In genomic region chr6:35935469-35935868, GRCh38 we compare ENCODE assay signal across 29 cellular contexts.
"Had no signal": no experiment of that assay in that cellular context is flagged by ENCODE, and none has a peak within 500 bp of the region (broad histone marks: within the 10 kb centered on the region; RNA-seq: fewer than 3 reads in every experiment).

No MANE protein-coding gene starts in this region.

- H3K4me1 ChIP-seq: colonic mucosa, esophagus muscularis mucosa, esophagus squamous epithelium, foreskin keratinocyte, gastrocnemius medialis, gastroesophageal sphincter, heart left ventricle, heart right ventricle had no signal

- H3K27ac Mint-ChIP-seq: dendritic cell treated with granulocyte-macrophage colony-stimulating factor and Interleukin-4, amounts not matched to agents 40 ng/mL and 50 ng/mL, for 4 days; effector memory CD8-positive, alpha-beta T cell; endodermal cell had no signal

- DNase-seq: colonic mucosa; cortex of kidney; dermis blood vessel endothelial cell; dorsolateral prefrontal cortex; effector CD4-positive, alpha-beta T cell; effector CD8-positive, alpha-beta T cell; effector memory CD4-positive, alpha-beta T cell; effector memory CD8-positive, alpha-beta T cell; endodermal cell; erythroblast; esophagus squamous epithelium; foreskin fibroblast; foreskin keratinocyte; foreskin melanocyte; gastrocnemius medialis; glutamatergic neuron; head of caudate nucleus; heart left ventricle; heart right ventricle had no signal

- H3K36me3 ChIP-seq: colonic mucosa, esophagus muscularis mucosa, esophagus squamous epithelium, gastrocnemius medialis, gastroesophageal sphincter, heart left ventricle, heart right ventricle had no signal

- ATAC-seq: effector memory CD8-positive, alpha-beta T cell; esophagus mucosa; foreskin keratinocyte; gastrocnemius medialis; gastroesophageal sphincter; heart left ventricle; heart right ventricle had no signal

- H3K27ac ChIP-seq: colonic mucosa, coronary artery, dorsolateral prefrontal cortex, epithelial cell of prostate, esophagus muscularis mucosa, esophagus squamous epithelium, foreskin keratinocyte, gastrocnemius medialis, gastroesophageal sphincter, heart left ventricle, heart right ventricle had no signal

- H3K9me3 ChIP-seq: colonic mucosa, esophagus muscularis mucosa, esophagus squamous epithelium, gastrocnemius medialis, gastroesophageal sphincter, heart left ventricle, heart right ventricle had no signal

- H3K27me3 ChIP-seq: colonic mucosa, dorsolateral prefrontal cortex, esophagus squamous epithelium, gastrocnemius medialis had no signal

- H3K4me3 Mint-ChIP-seq: dendritic cell treated with granulocyte-macrophage colony-stimulating factor and Interleukin-4, amounts not matched to agents 40 ng/mL and 50 ng/mL, for 4 days; effector memory CD8-positive, alpha-beta T cell; endodermal cell had no signal

- FAIRE-seq: colon, endometrium, endothelial cell of umbilical vein, frontal cortex had no signal

- H3K4me3 ChIP-seq: colonic mucosa, coronary artery, dorsolateral prefrontal cortex, esophagus muscularis mucosa, esophagus squamous epithelium, gastrocnemius medialis, gastroesophageal sphincter, heart left ventricle, heart right ventricle had no signal
